In the genomic region with DNA sequence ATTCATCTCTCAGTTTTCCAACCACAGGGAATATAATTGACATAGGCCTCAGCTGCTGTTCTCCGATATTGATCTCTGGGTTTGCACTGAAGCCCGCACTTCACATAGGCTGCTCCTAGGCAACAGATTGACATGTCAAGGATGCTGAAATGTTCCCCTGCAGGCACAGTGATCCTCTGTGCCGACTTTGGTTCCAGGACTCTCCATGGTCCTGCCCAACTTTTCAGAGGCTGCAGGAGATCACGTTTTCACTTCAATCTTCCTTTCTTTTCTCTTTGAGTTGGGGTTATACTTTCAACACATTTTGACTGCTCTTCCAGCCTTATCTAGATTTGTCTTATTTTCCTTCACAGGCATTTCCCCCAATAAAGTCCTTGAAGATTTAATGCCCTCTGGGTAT, we compare ENCODE assay signal across 18 cellular contexts.
DNase-seq lines count a peak whose midpoint lies in the region; ATAC-seq and TF ChIP-seq lines count a peak whose summit lies in the region.
"Had no signal": no experiment of that assay in that cellular context is flagged by ENCODE, and none has a peak within 500 bp of the region (broad histone marks: within the 10 kb centered on the region; RNA-seq: fewer than 3 reads in every experiment).

No MANE protein-coding gene starts in this region.

- no peaks in the 10 kb centered on the region for H3K9me2 ChIP-seq in GM23248 (ENCODE audit: insufficient read depth)

- 47 to 48% methylated on average over 4 of the region's 4 CpGs for WGBS in GM23248 (ENCODE audit: low coverage in 1 of 2, low lambda C conversion rate in 2 of 2, missing lambda C conversion rate in 2 of 2), 2 experiments

- H3K27me3 Mint-ChIP-seq in T-helper 2 cell treated with Interferon-gamma antibody and Interleukin-4, amounts not matched to agents 5 μg/mL and 100 μg/mL, for 36 hours (ENCODE audit: low read depth) = no peaks in the 10 kb centered on the region
- no peaks in the 10 kb centered on the region for H3K27me3 Mint-ChIP-seq in naive thymus-derived CD4-positive, alpha-beta T cell
- H3K27me3 Mint-ChIP-seq: CD4-positive, alpha-beta memory T cell; CD4-positive, CD25-positive, alpha-beta regulatory T cell; CD8-positive, alpha-beta memory T cell had no signal

- no peak overlapping the region for H3K4me3 ChIP-seq in GM23248
- no peak overlapping the region for H3K4me3 ChIP-seq in naive thymus-derived CD4-positive, alpha-beta T cell (ENCODE audit: low read length)
- H3K4me3 ChIP-seq: BLaER1 had no signal

- H3K9ac ChIP-seq in GM23248 = no peak overlapping the region
- H3K9ac ChIP-seq: BLaER1 had no signal

- TF ChIP-seq EP300 in Ishikawa (IDR thresholded peaks at IDR 0.05; ENCODE audit: borderline replicate concordance) = no peak

- no peak for TF ChIP-seq RAD21 in Ishikawa (IDR thresholded peaks at IDR 0.05; ENCODE audit: low read depth)

- H3K27me3 ChIP-seq in GM23248 (replicated peaks; ENCODE audit: insufficient read depth) = no peaks in the 10 kb centered on the region
- no peaks in the 10 kb centered on the region for H3K27me3 ChIP-seq in naive thymus-derived CD4-positive, alpha-beta T cell (ENCODE audit: control insufficient read depth in 2 of 2, insufficient read depth in 2 of 2, low read length in 2 of 2)
- H3K27me3 ChIP-seq: BE2C, BLaER1 had no signal

- no peaks in the 10 kb centered on the region for H3K36me3 ChIP-seq in GM23248 (ENCODE audit: low read depth)
- H3K36me3 ChIP-seq in naive thymus-derived CD4-positive, alpha-beta T cell (ENCODE audit: control insufficient read depth in 2 of 3, insufficient read depth in 3 of 3, low read length in 3 of 3) = no peaks in the 10 kb centered on the region
- H3K36me3 ChIP-seq: BE2C, BLaER1 had no signal

- H3K27ac Mint-ChIP-seq in T-helper 2 cell treated with Interferon-gamma antibody and Interleukin-4, amounts not matched to agents 5 μg/mL and 100 μg/mL, for 36 hours = no peak overlapping the region
- no peak overlapping the region for H3K27ac Mint-ChIP-seq in naive thymus-derived CD4-positive, alpha-beta T cell
- H3K27ac Mint-ChIP-seq: CD14-positive monocyte; CD4-positive, alpha-beta memory T cell; CD4-positive, CD25-positive, alpha-beta regulatory T cell; CD8-positive, alpha-beta memory T cell had no signal

- no peak overlapping the region for H3K4me2 ChIP-seq in GM23248 (ENCODE audit: unreplicated experiment)
- H3K4me2 ChIP-seq: BLaER1 had no signal

- in situ Hi-C loops in GM23248 (cut with MboI) = loop anchor here (25.0 kb wide), 1 partner anchor 94 kb away; no protein-coding TSS in a partner anchor

- H3K79me2 ChIP-seq in GM23248 (ENCODE audit: insufficient read depth) = no peaks in the 10 kb centered on the region

- no peaks in the 10 kb centered on the region for H3K4me1 Mint-ChIP-seq in T-helper 2 cell treated with Interferon-gamma antibody and Interleukin-4, amounts not matched to agents 5 μg/mL and 100 μg/mL, for 36 hours (ENCODE audit: low read depth)
- H3K4me1 Mint-ChIP-seq in naive thymus-derived CD4-positive, alpha-beta T cell = no peaks in the 10 kb centered on the region
- H3K4me1 Mint-ChIP-seq: CD14-positive monocyte; CD4-positive, alpha-beta memory T cell; CD8-positive, alpha-beta memory T cell had no signal

- no peaks in the 10 kb centered on the region for H3K9me3 ChIP-seq in GM23248 (ENCODE audit: low read depth)
- peaks cover 0 to 8% (median 0%) of the 10 kb centered on the region in 3 experiments for H3K9me3 ChIP-seq in naive thymus-derived CD4-positive, alpha-beta T cell (ENCODE audit: control insufficient read depth in 2 of 3, low read length in 3 of 3)
- H3K9me3 ChIP-seq: BE2C, BLaER1 had no signal

- no peaks in the 10 kb centered on the region for H4K20me1 ChIP-seq in GM23248 (ENCODE audit: insufficient read depth)
- H4K20me1 ChIP-seq: BLaER1 had no signal

- ATAC-seq in naive thymus-derived CD4-positive, alpha-beta T cell = no peak

- no peak overlapping the region for H3K27ac ChIP-seq in GM23248
- no peak overlapping the region for H3K27ac ChIP-seq in naive thymus-derived CD4-positive, alpha-beta T cell (ENCODE audit: low read depth, low read length)
- H3K27ac ChIP-seq: BLaER1 had no signal

- H3K36me3 Mint-ChIP-seq in T-helper 2 cell treated with Interferon-gamma antibody and Interleukin-4, amounts not matched to agents 5 μg/mL and 100 μg/mL, for 36 hours (ENCODE audit: low read depth) = no peaks in the 10 kb centered on the region
- H3K36me3 Mint-ChIP-seq in naive thymus-derived CD4-positive, alpha-beta T cell = no peaks in the 10 kb centered on the region
- H3K36me3 Mint-ChIP-seq: CD14-positive monocyte; CD4-positive, alpha-beta memory T cell; CD4-positive, CD25-positive, alpha-beta regulatory T cell; CD8-positive, alpha-beta memory T cell had no signal

- no peak overlapping the region for H2AFZ ChIP-seq in GM23248

- POLR2A ChIA-PET in naive thymus-derived CD4-positive, alpha-beta T cell (lab: Charles Lee) = no interaction called here

- H3K4me3 Mint-ChIP-seq in T-helper 2 cell treated with Interferon-gamma antibody and Interleukin-4, amounts not matched to agents 5 μg/mL and 100 μg/mL, for 36 hours = no peak overlapping the region
- no peak overlapping the region for H3K4me3 Mint-ChIP-seq in naive thymus-derived CD4-positive, alpha-beta T cell
- H3K4me3 Mint-ChIP-seq: CD14-positive monocyte; CD4-positive, alpha-beta memory T cell; CD4-positive, CD25-positive, alpha-beta regulatory T cell; CD8-positive, alpha-beta memory T cell had no signal

- peaks cover 38% of the 10 kb centered on the region for H3K9me3 Mint-ChIP-seq in T-helper 2 cell treated with Interferon-gamma antibody and Interleukin-4, amounts not matched to agents 5 μg/mL and 100 μg/mL, for 36 hours
- H3K9me3 Mint-ChIP-seq in naive thymus-derived CD4-positive, alpha-beta T cell = peaks cover 6 to 32% (median 15%) of the 10 kb centered on the region in 11 donors

- CTCF ChIA-PET in naive thymus-derived CD4-positive, alpha-beta T cell (lab: Charles Lee) = no interaction called here

- peak; percentile 15 for DNase-seq in D341Med (ENCODE audit: low spot score)
- peak; percentile 1 for DNase-seq in GM23248
- no peak for DNase-seq in T-helper 2 cell treated with Interferon-gamma antibody and Interleukin-4, amounts not matched to agents 5 μg/mL and 100 μg/mL, for 36 hours (ENCODE audit: low spot score)
- no peak for DNase-seq in naive thymus-derived CD4-positive, alpha-beta T cell
- no peak for DNase-seq in activated CD4-positive, CD25-positive, alpha-beta regulatory T cell (lab: John Stamatoyannopoulos, UW)
- DNase-seq: 8988T; ACHN; BE2C; C1 segment of cervical spinal cord; CD4-positive, alpha-beta memory T cell; CD4-positive, CD25-positive, alpha-beta regulatory T cell; CD8-positive, alpha-beta memory T cell; COR-L47; DMS79 treated with DMSO at 0.1 percent for 48 hours; GF-D8 had no signal

- no peaks in the 10 kb centered on the region for H3K4me1 ChIP-seq in GM23248 (ENCODE audit: insufficient read depth)
- no peaks in the 10 kb centered on the region for H3K4me1 ChIP-seq in naive thymus-derived CD4-positive, alpha-beta T cell (ENCODE audit: control insufficient read depth in 2 of 2, insufficient read depth in 2 of 2, low read length in 2 of 2)
- H3K4me1 ChIP-seq: BE2C, BLaER1 had no signal

- intact Hi-C loops in naive thymus-derived CD4-positive, alpha-beta T cell (cut with micrococcal nuclease) = no loop called here

- H3F3A ChIP-seq in GM23248 (ENCODE audit: insufficient read depth) = no peaks in the 10 kb centered on the region

TF ChIP-seq in Ishikawa, 13 proteins besides CTCF, POLR2A, EP300 and RAD21:
- TF ChIP-seq EGR1 (IDR thresholded peaks at IDR 0.05) = no peak
- TF ChIP-seq, protein P1, sequence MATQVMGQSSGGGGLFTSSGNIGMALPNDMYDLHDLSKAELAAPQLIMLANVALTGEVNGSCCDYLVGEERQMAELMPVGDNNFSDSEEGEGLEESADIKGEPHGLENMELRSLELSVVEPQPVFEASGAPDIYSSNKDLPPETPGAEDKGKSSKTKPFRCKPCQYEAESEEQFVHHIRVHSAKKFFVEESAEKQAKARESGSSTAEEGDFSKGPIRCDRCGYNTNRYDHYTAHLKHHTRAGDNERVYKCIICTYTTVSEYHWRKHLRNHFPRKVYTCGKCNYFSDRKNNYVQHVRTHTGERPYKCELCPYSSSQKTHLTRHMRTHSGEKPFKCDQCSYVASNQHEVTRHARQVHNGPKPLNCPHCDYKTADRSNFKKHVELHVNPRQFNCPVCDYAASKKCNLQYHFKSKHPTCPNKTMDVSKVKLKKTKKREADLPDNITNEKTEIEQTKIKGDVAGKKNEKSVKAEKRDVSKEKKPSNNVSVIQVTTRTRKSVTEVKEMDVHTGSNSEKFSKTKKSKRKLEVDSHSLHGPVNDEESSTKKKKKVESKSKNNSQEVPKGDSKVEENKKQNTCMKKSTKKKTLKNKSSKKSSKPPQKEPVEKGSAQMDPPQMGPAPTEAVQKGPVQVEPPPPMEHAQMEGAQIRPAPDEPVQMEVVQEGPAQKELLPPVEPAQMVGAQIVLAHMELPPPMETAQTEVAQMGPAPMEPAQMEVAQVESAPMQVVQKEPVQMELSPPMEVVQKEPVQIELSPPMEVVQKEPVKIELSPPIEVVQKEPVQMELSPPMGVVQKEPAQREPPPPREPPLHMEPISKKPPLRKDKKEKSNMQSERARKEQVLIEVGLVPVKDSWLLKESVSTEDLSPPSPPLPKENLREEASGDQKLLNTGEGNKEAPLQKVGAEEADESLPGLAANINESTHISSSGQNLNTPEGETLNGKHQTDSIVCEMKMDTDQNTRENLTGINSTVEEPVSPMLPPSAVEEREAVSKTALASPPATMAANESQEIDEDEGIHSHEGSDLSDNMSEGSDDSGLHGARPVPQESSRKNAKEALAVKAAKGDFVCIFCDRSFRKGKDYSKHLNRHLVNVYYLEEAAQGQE (IDR thresholded peaks at IDR 0.05; ENCODE audit: low read depth) = peak; percentile 48; the same call in 1 of the 2 replicates
TF ChIP-seq in Ishikawa: peak in this region for 1.

Comparison
In these comparisons a context has a peak if more than half of its experiments do, and no peak if none do; other contexts are left out.
1. DNase-seq: peak in D341Med (single experiment) and GM23248 (single experiment); none in T-helper 2 cell treated with Interferon-gamma antibody and Interleukin-4, amounts not matched to agents 5 μg/mL and 100 μg/mL, for 36 hours (single experiment), naive thymus-derived CD4-positive, alpha-beta T cell (0 of 9) and activated CD4-positive, CD25-positive, alpha-beta regulatory T cell (0 of 4).